Comparison of ENCODE assay signal across 24 cellular contexts in genomic region chr5:163404364-163404763, GRCh38. TPM values are rescaled to one million over a fixed set of nuclear protein-coding genes. Genes with fewer than 3 reads are reported as not detected.
"Had no signal": no experiment of that assay in that cellular context is flagged by ENCODE, and none has a peak within 500 bp of the region (broad histone marks: within the 10 kb centered on the region; RNA-seq: fewer than 3 reads in every experiment).

No MANE protein-coding gene starts in this region.

- H3K27me3 ChIP-seq: colonic mucosa, esophagus squamous epithelium, gastrocnemius medialis, heart right ventricle had no signal

- DNase-seq: colonic mucosa; cortex of kidney; effector CD8-positive, alpha-beta T cell; effector memory CD8-positive, alpha-beta T cell; endodermal cell; erythroblast; esophagus squamous epithelium; foreskin fibroblast; foreskin melanocyte; gastrocnemius medialis; glutamatergic neuron; head of caudate nucleus; heart right ventricle; hippocampal formation; left cardiac atrium; left lung; left ventricle myocardium superior; lower lobe of right lung; mesenchymal stem cell; naive thymus-derived CD4-positive, alpha-beta T cell had no signal

- H3K4me3 ChIP-seq: colonic mucosa, esophagus squamous epithelium, gastrocnemius medialis, heart right ventricle, left lung, lower lobe of right lung had no signal

- H3K27ac ChIP-seq: colonic mucosa, epithelial cell of prostate, esophagus squamous epithelium, gastrocnemius medialis, heart right ventricle, left lung, lower lobe of right lung had no signal

- H3K9me3 ChIP-seq: colonic mucosa, esophagus squamous epithelium, gastrocnemius medialis, heart right ventricle, left lung, lower lobe of right lung had no signal

- H3K4me1 ChIP-seq: colonic mucosa had no signal

- H3K36me3 ChIP-seq: colonic mucosa, esophagus squamous epithelium, gastrocnemius medialis, heart right ventricle, left lung, lower lobe of right lung had no signal

- FAIRE-seq: endometrium, islet of Langerhans, keratinocyte had no signal

RNA-seq across cellular contexts. Expression of gene HMMR, which starts 56.1 kb away (rescaled TPM):
- polyA plus RNA-seq: naive thymus-derived CD4-positive, alpha-beta T cell had no signal
